ENCODE assay signal across 15 cellular contexts in genomic region chr5:57577432-57578175, GRCh38.
DNase-seq lines count a peak whose midpoint lies in the region; ATAC-seq and TF ChIP-seq lines count a peak whose summit lies in the region.
"Had no signal": no experiment of that assay in that cellular context is flagged by ENCODE, and none has a peak within 500 bp of the region (broad histone marks: within the 10 kb centered on the region; RNA-seq: fewer than 3 reads in every experiment).

No MANE protein-coding gene starts in this region.

- CTCF ChIA-PET in Panc1 (lab: Charles Lee), result no interaction called here

- no peaks in the 10 kb centered on the region for H3K36me3 ChIP-seq in Panc1 (ENCODE audit: control insufficient read depth, insufficient read depth, low read length)
- H3K36me3 ChIP-seq in tibial nerve, result no peaks in the 10 kb centered on the region
- H3K36me3 ChIP-seq: BLaER1 treated with 17β-estradiol and CSF1 and Interleukin-3, amounts not matched to agents 10 nM and 100 nM had no signal

- H3K4me3 ChIP-seq in Panc1 (ENCODE audit: low read depth in 2 of 2, low read length in 2 of 2) (no peak overlapping the region), tibial nerve (no peak overlapping the region)
- H3K4me3 ChIP-seq: BLaER1 treated with 17β-estradiol and CSF1 and Interleukin-3, amounts not matched to agents 10 nM and 100 nM; GM23248; PC-9 had no signal

- 59 to 62% methylated on average over 8 of the region's 8 CpGs for WGBS in tibial nerve, 2 donors

- DNase-seq in SIG-M5 treated with dmso at 0.1 percent for 504 hours (lab: John Stamatoyannopoulos, UW; ENCODE audit: unreplicated experiment) (peak; percentile 26), SIG-M5 (lab: John Stamatoyannopoulos, UW) (no peak), Panc1 (ENCODE audit: low read depth, low spot score) (no peak), tibial nerve (ENCODE audit: low spot score in 2 of 2) (no peak)
- no peak for DNase-seq in activated CD8-positive, alpha-beta memory T cell treated with anti-CD3 and anti-CD28 coated beads, Interleukin-2, amount 50 U/mL, for 4 hours
- no peak for DNase-seq in stimulated activated CD4-positive, alpha-beta T cell treated with anti-CD3 and anti-CD28 coated beads, Interleukin-15, amount 100 ng/mL, for 24 hours
- DNase-seq: 8988T, DMS53, GM23248, NCI-H146, PC-9 had no signal

- intact Hi-C loops in Panc1 (cut with micrococcal nuclease; ENCODE audit: unreplicated experiment), result no loop called here

- TF ChIP-seq POLR2A in tibial nerve (IDR thresholded peaks at IDR 0.05), result no peak

- H3K4me1 ChIP-seq in Panc1 (ENCODE audit: control insufficient read depth, insufficient read depth, low read length) (no peaks in the 10 kb centered on the region), tibial nerve (peaks cover 0 to 18% (median 0%) of the 10 kb centered on the region in 4 donors)
- H3K4me1 ChIP-seq: BLaER1 treated with 17β-estradiol and CSF1 and Interleukin-3, amounts not matched to agents 10 nM and 100 nM had no signal

- TF ChIP-seq EP300 in tibial nerve (IDR thresholded peaks at IDR 0.05), result no peak

- in situ Hi-C loops in Panc1 (cut with HindIII; ENCODE audit: low pct_unique_long_range_greater_than_20kb, low sequenced_read_pairs), result no loop called here

- BruUV-seq in Panc1 (replicated peaks; lab: Mats Ljungman, UMichigan), result no TSS peak

- H3K27me3 ChIP-seq in Panc1 (ENCODE audit: control insufficient read depth, insufficient read depth, low read length) (no peaks in the 10 kb centered on the region), tibial nerve (no peaks in the 10 kb centered on the region)
- H3K27me3 ChIP-seq: BLaER1 treated with 17β-estradiol and CSF1 and Interleukin-3, amounts not matched to agents 10 nM and 100 nM had no signal

- TF ChIP-seq CTCF in Panc1 (IDR thresholded peaks at IDR 0.05) (no peak), tibial nerve (IDR thresholded peaks at IDR 0.05) (no peak)

- POLR2A ChIA-PET in Panc1 (lab: Charles Lee), result no interaction called here

- H3K27ac ChIP-seq in Panc1 (ENCODE audit: low read length) (peak overlapping the region; percentile 57; the same call in 1 of the 2 replicates), tibial nerve (peak overlapping the region; percentile 41 to 86 (median 51))
- H3K27ac ChIP-seq: BLaER1 treated with 17β-estradiol and CSF1 and Interleukin-3, amounts not matched to agents 10 nM and 100 nM; GM23248; PC-9 had no signal

- H3K9me3 ChIP-seq in Panc1 (ENCODE audit: control insufficient read depth, insufficient read depth, low read depth, low read length) (no peaks in the 10 kb centered on the region; the same call in 1 of the 2 replicates), tibial nerve (no peaks in the 10 kb centered on the region)
- H3K9me3 ChIP-seq: BLaER1 treated with 17β-estradiol and CSF1 and Interleukin-3, amounts not matched to agents 10 nM and 100 nM had no signal

- ATAC-seq in HG03159 (IDR thresholded peaks at IDR 0.05; ENCODE audit: unreplicated experiment), result peak; percentile 60
- no peak for ATAC-seq in Panc1
- no peak for ATAC-seq in HG03139 (IDR thresholded peaks at IDR 0.05; ENCODE audit: unreplicated experiment)
- ATAC-seq: Right ventricle myocardium inferior had no signal
